21 cellular contexts compared by ENCODE assay signal in the genomic region with DNA sequence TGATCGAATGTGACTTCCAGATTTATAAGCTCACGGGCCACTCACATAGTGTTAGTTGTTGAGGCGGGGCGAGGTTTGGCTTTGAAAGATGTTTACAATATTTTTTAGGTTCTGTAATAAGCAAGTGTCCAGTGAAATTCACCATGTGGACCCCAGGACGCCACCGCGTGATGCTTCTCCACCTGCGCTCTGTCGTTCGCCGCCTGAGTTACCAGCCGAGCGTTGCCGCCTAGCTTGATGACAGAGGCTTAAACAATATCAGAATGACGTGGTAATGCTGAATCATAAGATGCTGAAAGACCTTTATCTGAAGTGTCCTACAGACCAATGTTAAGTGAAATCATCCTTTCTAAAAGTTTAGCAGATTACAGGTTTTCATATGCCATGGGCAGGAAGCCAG.
DNase-seq lines count a peak whose midpoint lies in the region; ATAC-seq, FAIRE-seq and TF ChIP-seq lines count a peak whose summit lies in the region.
"Had no signal": no experiment of that assay in that cellular context is flagged by ENCODE, and none has a peak within 500 bp of the region (broad histone marks: within the 10 kb centered on the region; RNA-seq: fewer than 3 reads in every experiment).

No MANE protein-coding gene starts in this region.

- POLR2A ChIA-PET in AG04450 (lab: Yijun Ruan, JAX): no interaction called here
- POLR2A ChIA-PET in naive thymus-derived CD4-positive, alpha-beta T cell (lab: Charles Lee): no interaction called here

- H3K4me1 ChIP-seq in lower lobe of right lung (peaks cover 4% of the 10 kb centered on the region), small intestine (ENCODE audit: control insufficient read depth in 2 of 2, insufficient read depth in 1 of 2, low read depth in 1 of 2, low read length in 1 of 2) (no peaks in the 10 kb centered on the region)
- H3K4me1 ChIP-seq in naive thymus-derived CD4-positive, alpha-beta T cell (ENCODE audit: control insufficient read depth in 2 of 2, insufficient read depth in 2 of 2, low read length in 2 of 2): no peaks in the 10 kb centered on the region

- no peak overlapping the region for H3K27ac ChIP-seq in AG04450 (ENCODE audit: low read depth, low read length)
- no peak overlapping the region for H3K27ac ChIP-seq in coronary artery
- no peak overlapping the region for H3K27ac ChIP-seq in lower lobe of right lung
- no peak overlapping the region for H3K27ac ChIP-seq in naive thymus-derived CD4-positive, alpha-beta T cell (ENCODE audit: low read depth, low read length)
- H3K27ac ChIP-seq in small intestine (ENCODE audit: low read depth in 1 of 2, low read length in 1 of 2): no peak overlapping the region
- H3K27ac ChIP-seq: HL-60 had no signal

- H3K4me1 Mint-ChIP-seq in HFFc6 (ENCODE audit: low read depth): peaks cover 6% of the 10 kb centered on the region; the same call in 1 of the 2 replicates
- no peaks in the 10 kb centered on the region for H3K4me1 Mint-ChIP-seq in naive thymus-derived CD4-positive, alpha-beta T cell
- H3K4me1 Mint-ChIP-seq: B cell; CD4-positive, CD25-positive, alpha-beta regulatory T cell had no signal

- DNase-seq in AG04450 (ENCODE audit: low read depth, low spot score) (no peak), HFFc6 (no peak), coronary artery (ENCODE audit: low spot score) (no peak), lower lobe of right lung (peak; percentile 54), NCI-H1105 treated with DMSO at 0.1 percent for 48 hours (lab: John Stamatoyannopoulos, UW) (no peak), small intestine (no peak)
- no peak for DNase-seq in naive thymus-derived CD4-positive, alpha-beta T cell
- DNase-seq: CD4-positive, CD25-positive, alpha-beta regulatory T cell; HCEC 1CT; MV-4-11; NCI-H1417 treated with DMSO at 0.1 percent for 48 hours; NCI-H2029; NCI-H2171; NCI-H446; NCI-H748 treated with DMSO at 0.1 percent for 48 hours; RPMI8226; SIG-M5 had no signal

- H3K9me3 ChIP-seq in AG04450 (ENCODE audit: control insufficient read depth, insufficient read depth, low read length) (no peaks in the 10 kb centered on the region), lower lobe of right lung (no peaks in the 10 kb centered on the region), small intestine (ENCODE audit: control insufficient read depth, low read depth) (no peaks in the 10 kb centered on the region)
- no peaks in the 10 kb centered on the region for H3K9me3 ChIP-seq in naive thymus-derived CD4-positive, alpha-beta T cell (ENCODE audit: control insufficient read depth in 2 of 3, low read length in 3 of 3)

- intact Hi-C loops in lower lobe of right lung (cut with DNase I): no loop called here
- intact Hi-C loops in naive thymus-derived CD4-positive, alpha-beta T cell (cut with micrococcal nuclease): no loop called here

- FAIRE-seq in small intestine (lab: Jason Lieb, UNC): no peak
- FAIRE-seq: HTR-8/SVneo had no signal

- H3K9me3 Mint-ChIP-seq in HFFc6: peaks cover 22% of the 10 kb centered on the region; the same call in 1 of the 2 replicates
- H3K9me3 Mint-ChIP-seq in naive thymus-derived CD4-positive, alpha-beta T cell: peaks cover 0 to 3% (median 0%) of the 10 kb centered on the region in 11 donors

- H3K27me3 ChIP-seq in AG04450 (ENCODE audit: control insufficient read depth, insufficient read depth, low read length): peaks cover 48% of the 10 kb centered on the region
- no peaks in the 10 kb centered on the region for H3K27me3 ChIP-seq in lower lobe of right lung (ENCODE audit: low read depth)
- H3K27me3 ChIP-seq in naive thymus-derived CD4-positive, alpha-beta T cell (ENCODE audit: control insufficient read depth in 2 of 2, insufficient read depth in 2 of 2, low read length in 2 of 2): no peaks in the 10 kb centered on the region
- peaks cover 0 to 6% of the 10 kb centered on the region in 2 donors for H3K27me3 ChIP-seq in small intestine (ENCODE audit: control insufficient read depth in 2 of 2, insufficient read depth in 2 of 2, low read length in 2 of 2)

- H3K27me3 Mint-ChIP-seq in HFFc6 (ENCODE audit: insufficient read depth): peaks cover 19% of the 10 kb centered on the region
- H3K27me3 Mint-ChIP-seq in naive thymus-derived CD4-positive, alpha-beta T cell: peaks cover 52 to 71% (median 60%) of the 10 kb centered on the region in 5 donors

- peak overlapping the region; percentile 58; the same call in 1 of the 2 replicates for H3K4me3 Mint-ChIP-seq in HFFc6
- H3K4me3 Mint-ChIP-seq in naive thymus-derived CD4-positive, alpha-beta T cell: no peak overlapping the region
- H3K4me3 Mint-ChIP-seq: B cell; CD4-positive, CD25-positive, alpha-beta regulatory T cell had no signal

- H3K27ac Mint-ChIP-seq in HFFc6: no peak overlapping the region
- no peak overlapping the region for H3K27ac Mint-ChIP-seq in naive thymus-derived CD4-positive, alpha-beta T cell
- H3K27ac Mint-ChIP-seq: B cell; CD4-positive, CD25-positive, alpha-beta regulatory T cell had no signal

- H3K36me3 ChIP-seq in lower lobe of right lung (no peaks in the 10 kb centered on the region), small intestine (ENCODE audit: control insufficient read depth in 2 of 2, insufficient read depth in 2 of 2, low read length in 2 of 2) (no peaks in the 10 kb centered on the region)
- no peaks in the 10 kb centered on the region for H3K36me3 ChIP-seq in naive thymus-derived CD4-positive, alpha-beta T cell (ENCODE audit: control insufficient read depth in 2 of 3, insufficient read depth in 3 of 3, low read length in 3 of 3)

- CTCF ChIA-PET in AG04450 (lab: Charles Lee): interaction anchor here (0.8 kb wide), 1 partner anchor 125 kb away, joined by 3 read pairs; no protein-coding TSS in a partner anchor
- CTCF ChIA-PET in naive thymus-derived CD4-positive, alpha-beta T cell (lab: Charles Lee): no interaction called here

- 89 to 90% (median 90%) methylated on average over 15 of the region's 15 CpGs for WGBS in small intestine, 3 donors

- ATAC-seq in lower lobe of right lung: peak; percentile 51 to 52
- no peak for ATAC-seq in naive thymus-derived CD4-positive, alpha-beta T cell
- ATAC-seq in activated CD4-positive, CD25-positive, alpha-beta regulatory T cell treated with anti-CD3 and anti-CD28 coated beads, Interleukin-2, amount 50 U/mL, for 24 hours: no peak

- no peak for TF ChIP-seq CTCF in AG04450 (IDR thresholded peaks at IDR 0.05; ENCODE audit: low read depth, low read length)
- no peak for TF ChIP-seq CTCF in HFFc6 (IDR thresholded peaks at IDR 0.05)
- no peak for TF ChIP-seq CTCF in coronary artery (IDR thresholded peaks at IDR 0.05)
- TF ChIP-seq CTCF in lower lobe of right lung (IDR thresholded peaks at IDR 0.05): no peak

- H3K36me3 Mint-ChIP-seq in HFFc6 (ENCODE audit: low read depth): peaks cover 5% of the 10 kb centered on the region; the same call in 1 of the 2 replicates
- peaks cover 0 to 6% (median 0%) of the 10 kb centered on the region in 5 donors for H3K36me3 Mint-ChIP-seq in naive thymus-derived CD4-positive, alpha-beta T cell
- H3K36me3 Mint-ChIP-seq: CD4-positive, CD25-positive, alpha-beta regulatory T cell had no signal

- H3K4me3 ChIP-seq in AG04450 (ENCODE audit: low read depth, low read length) (peak overlapping the region; percentile 42), coronary artery (peak overlapping the region; percentile 40), lower lobe of right lung (no peak overlapping the region), small intestine (ENCODE audit: low read depth in 1 of 2, low read length in 2 of 2) (no peak overlapping the region)
- no peak overlapping the region for H3K4me3 ChIP-seq in naive thymus-derived CD4-positive, alpha-beta T cell (ENCODE audit: low read length)

Comparison
In these comparisons a context has a peak if more than half of its experiments do, and no peak if none do; other contexts are left out.
1. H3K4me3 ChIP-seq: peak in AG04450 (single experiment) and coronary artery (single experiment); none in lower lobe of right lung (single experiment), naive thymus-derived CD4-positive, alpha-beta T cell (single experiment) and small intestine (0 of 2).
2. ATAC-seq: peak in lower lobe of right lung (2 of 2); none in naive thymus-derived CD4-positive, alpha-beta T cell (single experiment) and activated CD4-positive, CD25-positive, alpha-beta regulatory T cell treated with anti-CD3 and anti-CD28 coated beads, Interleukin-2, amount 50 U/mL, for 24 hours (0 of 2).